ENCODE assay signal across 10 cellular contexts in the genomic region with DNA sequence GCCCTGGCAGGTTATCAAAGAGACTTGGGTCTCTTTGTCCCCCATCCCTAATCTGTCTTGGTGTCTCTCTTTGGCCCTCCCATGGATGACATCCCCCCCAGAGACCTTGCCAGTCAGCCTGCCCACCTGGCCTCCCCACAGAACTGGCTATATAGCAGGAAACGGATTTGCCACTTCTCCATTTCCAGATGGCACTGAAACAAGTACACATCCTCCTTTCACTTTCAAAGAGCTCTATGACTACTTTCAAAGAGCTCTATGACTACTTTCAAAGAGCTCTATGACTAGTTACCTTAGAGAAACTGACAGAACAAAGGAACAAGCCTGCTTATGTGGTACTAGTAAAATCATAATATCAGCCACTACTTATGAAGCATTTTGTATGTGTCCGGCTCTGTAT.
DNase-seq lines count a peak whose midpoint lies in the region; ATAC-seq, FAIRE-seq and TF ChIP-seq lines count a peak whose summit lies in the region.
"Had no signal": no experiment of that assay in that cellular context is flagged by ENCODE, and none has a peak within 500 bp of the region (broad histone marks: within the 10 kb centered on the region; RNA-seq: fewer than 3 reads in every experiment).

No MANE protein-coding gene starts in this region.

- CTCF ChIA-PET in HepG2 (lab: Yijun Ruan, JAX; ENCODE audit: low intra/inter-chr PET ratio, low total read pairs) = no interaction called here

- POLR2A ChIA-PET in HepG2 (lab: Yijun Ruan, JAX) = no interaction called here

- H3K4me3 ChIP-seq in right lobe of liver (no peak overlapping the region), HepG2 (replicated peaks in 1 of 3; ENCODE audit: insufficient read depth in 1 of 3, low read depth in 2 of 3, low read length in 3 of 3) (no peak overlapping the region)
- H3K4me3 ChIP-seq: heart right ventricle had no signal

- H3K79me2 ChIP-seq in HepG2 (ENCODE audit: insufficient read depth, low read length) = no peaks in the 10 kb centered on the region

- in situ Hi-C loops in HepG2 (cut with HindIII; ENCODE audit: extremely low pct_ligation_motif_present, low pct_unique_long_range_greater_than_20kb) = no loop called here

- ATAC-seq in right lobe of liver (peak in 3 of 4 donors; percentile 26 to 46 (median 33)), HepG2 (no peak), HG02970 (IDR thresholded peaks at IDR 0.05; ENCODE audit: low FRiP score, unreplicated experiment) (peak; percentile 81)

- TF ChIP-seq CTCF in right lobe of liver (IDR thresholded peaks at IDR 0.05) (no peak), HepG2 (CRISPR knock-in tag; IDR thresholded peaks at IDR 0.05) (no peak)

- FAIRE-seq in HepG2 (lab: Jason Lieb, UNC) = no peak
- FAIRE-seq: G401.6 had no signal

- no peak for DNase-seq in right lobe of liver
- no peak for DNase-seq in HepG2 (ENCODE audit: low spot score)
- peak; percentile 54 for DNase-seq in SIG-M5 (lab: John Stamatoyannopoulos, UW)
- no peak for DNase-seq in ecto neural progenitor cell (ENCODE audit: low spot score)
- no peak for DNase-seq in COLO829 (ENCODE audit: low spot score)
- DNase-seq in NCI-H2081 (lab: John Stamatoyannopoulos, UW) = no peak
- DNase-seq in foreskin melanocyte = no peak
- DNase-seq: heart right ventricle had no signal

- TF ChIP-seq POLR2A in right lobe of liver (IDR thresholded peaks at IDR 0.05) = no peak
- no peak for TF ChIP-seq POLR2A in HepG2 (IDR thresholded peaks at IDR 0.05; ENCODE audit: insufficient read depth in 1 of 2, low read depth in 2 of 2, low read length in 2 of 2)

- no peak overlapping the region for H3K4me2 ChIP-seq in HepG2 (ENCODE audit: low read depth, low read length)

- BruUV-seq in HepG2 (replicated peaks; lab: Mats Ljungman, UMichigan) = no TSS peak

- H3K36me3 ChIP-seq in right lobe of liver (no peaks in the 10 kb centered on the region), HepG2 (replicated peaks in 1 of 2; ENCODE audit: control insufficient read depth in 1 of 2, insufficient read depth in 2 of 2, low read length in 2 of 2) (no peaks in the 10 kb centered on the region)
- H3K36me3 ChIP-seq: heart right ventricle had no signal

- TF ChIP-seq EP300 in HepG2 (IDR thresholded peaks at IDR 0.05; ENCODE audit: low read depth in 2 of 2, low read length in 2 of 2) (no peak), HepG2 (CRISPR knock-in tag; IDR thresholded peaks at IDR 0.05; ENCODE audit: borderline replicate concordance) (no peak)

- no peaks in the 10 kb centered on the region for H3K27me3 ChIP-seq in right lobe of liver
- peaks cover 1 to 4% of the 10 kb centered on the region in 2 experiments; a peak in 3 of 5 replicates for H3K27me3 ChIP-seq in HepG2 (ENCODE audit: control insufficient read depth in 1 of 2, insufficient read depth in 2 of 2, low read length in 2 of 2)
- H3K27me3 ChIP-seq: heart right ventricle had no signal

- no peak overlapping the region for H2AFZ ChIP-seq in HepG2 (ENCODE audit: low read length)

- H3K4me1 ChIP-seq in right lobe of liver (peaks cover 0 to 13% (median 5%) of the 10 kb centered on the region in 4 donors), HepG2 (ENCODE audit: insufficient read depth, low read length) (no peaks in the 10 kb centered on the region)

- intact Hi-C loops in right lobe of liver (cut with DNase I) = no loop called here
- intact Hi-C loops in HepG2 (cut with micrococcal nuclease; ENCODE audit: unreplicated experiment) = no loop called here

- TF ChIP-seq RAD21 in HepG2 (CRISPR knock-in tag; IDR thresholded peaks at IDR 0.05) = no peak

- H3K27ac ChIP-seq in right lobe of liver = no peak overlapping the region
- H3K27ac ChIP-seq in HepG2 (ENCODE audit: extremely low read length, insufficient read depth, low read length) = no peak overlapping the region

- H4K20me1 ChIP-seq in HepG2 (ENCODE audit: insufficient read depth, low read length) = no peaks in the 10 kb centered on the region

- 61% methylated on average over 2 of the region's 2 CpGs for WGBS in right lobe of liver (ENCODE audit: insufficient coverage, low coverage, low lambda C conversion rate, missing lambda C conversion rate)
- WGBS in HepG2 (ENCODE audit: low lambda C conversion rate) = 57% methylated on average over 2 of the region's 2 CpGs

- no peak overlapping the region for H3K9ac ChIP-seq in HepG2 (ENCODE audit: insufficient read depth, low read depth, low read length)

- H3K9me3 ChIP-seq in right lobe of liver = no peaks in the 10 kb centered on the region
- no peaks in the 10 kb centered on the region for H3K9me3 ChIP-seq in HepG2 (ENCODE audit: low read length)
- H3K9me3 ChIP-seq: heart right ventricle had no signal

TF ChIP-seq in HepG2, 621 proteins besides CTCF, POLR2A, EP300 and RAD21:
- no peak for TF ChIP-seq ZNF382 (CRISPR knock-in tag; IDR thresholded peaks at IDR 0.05; ENCODE audit: borderline replicate concordance)
- TF ChIP-seq ZFP36L2 (CRISPR knock-in tag; IDR thresholded peaks at IDR 0.05) = no peak
- TF ChIP-seq ZNF296 (CRISPR knock-in tag; conservative IDR thresholded peaks at IDR 0.05) = no peak
- TF ChIP-seq ZNF530 (CRISPR knock-in tag; IDR thresholded peaks at IDR 0.05; ENCODE audit: low read depth) = no peak
- no peak for TF ChIP-seq ZNF546 (CRISPR knock-in tag; conservative IDR thresholded peaks at IDR 0.05)
- no peak for TF ChIP-seq ZNF605 (CRISPR knock-in tag; IDR thresholded peaks at IDR 0.05)
- TF ChIP-seq ZNF792 (CRISPR knock-in tag; IDR thresholded peaks at IDR 0.05) = no peak
- TF ChIP-seq, protein P1, sequence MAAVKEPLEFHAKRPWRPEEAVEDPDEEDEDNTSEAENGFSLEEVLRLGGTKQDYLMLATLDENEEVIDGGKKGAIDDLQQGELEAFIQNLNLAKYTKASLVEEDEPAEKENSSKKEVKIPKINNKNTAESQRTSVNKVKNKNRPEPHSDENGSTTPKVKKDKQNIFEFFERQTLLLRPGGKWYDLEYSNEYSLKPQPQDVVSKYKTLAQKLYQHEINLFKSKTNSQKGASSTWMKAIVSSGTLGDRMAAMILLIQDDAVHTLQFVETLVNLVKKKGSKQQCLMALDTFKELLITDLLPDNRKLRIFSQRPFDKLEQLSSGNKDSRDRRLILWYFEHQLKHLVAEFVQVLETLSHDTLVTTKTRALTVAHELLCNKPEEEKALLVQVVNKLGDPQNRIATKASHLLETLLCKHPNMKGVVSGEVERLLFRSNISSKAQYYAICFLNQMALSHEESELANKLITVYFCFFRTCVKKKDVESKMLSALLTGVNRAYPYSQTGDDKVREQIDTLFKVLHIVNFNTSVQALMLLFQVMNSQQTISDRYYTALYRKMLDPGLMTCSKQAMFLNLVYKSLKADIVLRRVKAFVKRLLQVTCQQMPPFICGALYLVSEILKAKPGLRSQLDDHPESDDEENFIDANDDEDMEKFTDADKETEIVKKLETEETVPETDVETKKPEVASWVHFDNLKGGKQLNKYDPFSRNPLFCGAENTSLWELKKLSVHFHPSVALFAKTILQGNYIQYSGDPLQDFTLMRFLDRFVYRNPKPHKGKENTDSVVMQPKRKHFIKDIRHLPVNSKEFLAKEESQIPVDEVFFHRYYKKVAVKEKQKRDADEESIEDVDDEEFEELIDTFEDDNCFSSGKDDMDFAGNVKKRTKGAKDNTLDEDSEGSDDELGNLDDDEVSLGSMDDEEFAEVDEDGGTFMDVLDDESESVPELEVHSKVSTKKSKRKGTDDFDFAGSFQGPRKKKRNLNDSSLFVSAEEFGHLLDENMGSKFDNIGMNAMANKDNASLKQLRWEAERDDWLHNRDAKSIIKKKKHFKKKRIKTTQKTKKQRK (IDR thresholded peaks at IDR 0.05; ENCODE audit: low read length) = no peak
- no peak for TF ChIP-seq ZNF496 (CRISPR knock-in tag; IDR thresholded peaks at IDR 0.05; ENCODE audit: insufficient replicate concordance)
TF ChIP-seq in HepG2: peak in this region for 0.
